ENCODE assay signal across 12 cellular contexts in genomic region chr12:11755311-11755930, GRCh38.
DNase-seq lines count a peak whose midpoint lies in the region; ATAC-seq and TF ChIP-seq lines count a peak whose summit lies in the region.
"Had no signal": no experiment of that assay in that cellular context is flagged by ENCODE, and none has a peak within 500 bp of the region (broad histone marks: within the 10 kb centered on the region; RNA-seq: fewer than 3 reads in every experiment).

No MANE protein-coding gene starts in this region.

- in situ Hi-C loops in ACHN (cut with HindIII; ENCODE audit: low pct_ligation_motif_present, low pct_unique_long_range_greater_than_20kb, low sequenced_read_pairs): no loop called here

- ATAC-seq in heart right ventricle (peak in 2 of 8 donors; percentile 6), right cardiac atrium (no peak), GM21367 (IDR thresholded peaks at IDR 0.05; ENCODE audit: unreplicated experiment) (no peak), left lung (no peak)
- ATAC-seq: natural killer cell had no signal

- no peaks in the 10 kb centered on the region for H3K27me3 ChIP-seq in heart right ventricle
- H3K27me3 ChIP-seq in right cardiac atrium (ENCODE audit: control insufficient read depth, insufficient read depth): no peaks in the 10 kb centered on the region
- no peaks in the 10 kb centered on the region for H3K27me3 ChIP-seq in mucosa of rectum (ENCODE audit: control insufficient read depth in 2 of 2, insufficient read depth in 2 of 2, low read length in 2 of 2)
- H3K27me3 ChIP-seq in uterus: no peaks in the 10 kb centered on the region
- H3K27me3 ChIP-seq in left lung: no peaks in the 10 kb centered on the region

- H3K27ac ChIP-seq in heart right ventricle (peak overlapping the region; percentile 1 to 92 (median 77)), right cardiac atrium (ENCODE audit: low read length) (no peak overlapping the region), mucosa of rectum (ENCODE audit: low read depth in 2 of 2, low read length in 2 of 2) (peak overlapping the region; percentile 12 to 39), uterus (peak overlapping the region; percentile 80 to 88), left lung (peak overlapping the region in 1 of 2 donors; percentile 20)

- no peak for TF ChIP-seq POLR2A in uterus (IDR thresholded peaks at IDR 0.05)

- H3K9ac ChIP-seq in mucosa of rectum (ENCODE audit: low read depth in 1 of 2, low read length in 2 of 2): no peak overlapping the region

- intact Hi-C loops in heart right ventricle (cut with DNase I): loop anchor here in 7 of 10 donors (2.0 to 10.0 kb wide), 6 partner anchors 38 to 107 kb away; no protein-coding TSS in a partner anchor
- intact Hi-C loops in right cardiac atrium (cut with DNase I): no loop called here
- intact Hi-C loops in uterus (cut with DNase I; ENCODE audit: low total_unique reads): no loop called here
- intact Hi-C loops in left lung (cut with DNase I): no loop called here

- WGBS in heart right ventricle, 2 donors: 30 to 39% methylated on average over 5 of the region's 5 CpGs
- 37% methylated on average over 5 of the region's 5 CpGs for WGBS in right cardiac atrium

- TF ChIP-seq CTCF in heart right ventricle (IDR thresholded peaks at IDR 0.05): no peak
- no peak for TF ChIP-seq CTCF in cardiac fibroblast (IDR thresholded peaks at IDR 0.05; ENCODE audit: low read depth, low read length)
- TF ChIP-seq CTCF in uterus (IDR thresholded peaks at IDR 0.05): no peak
- TF ChIP-seq CTCF in left lung (IDR thresholded peaks at IDR 0.05): no peak

- H3K36me3 ChIP-seq in heart right ventricle (peaks cover 0 to 49% (median 0%) of the 10 kb centered on the region in 9 donors), mucosa of rectum (ENCODE audit: control insufficient read depth in 2 of 2, insufficient read depth in 2 of 2, low read length in 2 of 2) (peaks cover 18 to 21% of the 10 kb centered on the region in 2 donors), uterus (no peaks in the 10 kb centered on the region), left lung (peaks cover 0 to 25% of the 10 kb centered on the region in 2 donors)

- DNase-seq in heart right ventricle: no peak
- no peak for DNase-seq in right cardiac atrium
- peak; percentile 41 to 45 for DNase-seq in cardiac fibroblast (ENCODE audit: low read depth in 2 of 2)
- DNase-seq in uterus: no peak
- DNase-seq in left lung: no peak
- no peak for DNase-seq in ACHN
- DNase-seq: activated CD8-positive, alpha-beta memory T cell treated with anti-CD3 and anti-CD28 coated beads, Interleukin-2, amount 50 U/mL, for 48 hours; kidney; natural killer cell; NCI-H2171 had no signal

- H3K9me3 ChIP-seq in heart right ventricle (no peaks in the 10 kb centered on the region), right cardiac atrium (ENCODE audit: control insufficient read depth, low read length) (no peaks in the 10 kb centered on the region), mucosa of rectum (ENCODE audit: control insufficient read depth in 2 of 2, low read length in 2 of 2) (no peaks in the 10 kb centered on the region), uterus (no peaks in the 10 kb centered on the region), left lung (no peaks in the 10 kb centered on the region)

- H3K4me1 ChIP-seq in heart right ventricle: peaks cover 13 to 90% (median 67%) of the 10 kb centered on the region in 9 donors
- peaks cover 11% of the 10 kb centered on the region for H3K4me1 ChIP-seq in right cardiac atrium (ENCODE audit: control insufficient read depth, insufficient read depth, low read length)
- H3K4me1 ChIP-seq in mucosa of rectum (ENCODE audit: control insufficient read depth in 2 of 2, insufficient read depth in 2 of 2, low read length in 2 of 2): peaks cover 15 to 19% of the 10 kb centered on the region in 2 donors
- peaks cover 0 to 13% of the 10 kb centered on the region in 2 donors for H3K4me1 ChIP-seq in uterus
- peaks cover 0 to 88% of the 10 kb centered on the region in 2 donors for H3K4me1 ChIP-seq in left lung

- no peak overlapping the region for H3K4me3 ChIP-seq in heart right ventricle
- H3K4me3 ChIP-seq in right cardiac atrium (ENCODE audit: low read length): no peak overlapping the region
- H3K4me3 ChIP-seq in cardiac fibroblast (replicated peaks in 1 of 2; ENCODE audit: low read depth in 2 of 2, low read length in 2 of 2): no peak overlapping the region
- H3K4me3 ChIP-seq in mucosa of rectum (ENCODE audit: low read length in 2 of 2): no peak overlapping the region
- no peak overlapping the region for H3K4me3 ChIP-seq in uterus
- H3K4me3 ChIP-seq in left lung: no peak overlapping the region

Comparison
In these comparisons a context has a peak if more than half of its experiments do, and no peak if none do; other contexts are left out.
1. intact Hi-C loops: an anchor here in heart right ventricle (2.0 to 10.0 kb wide); none called in right cardiac atrium, uterus and left lung.
2. DNase-seq: peak in cardiac fibroblast (2 of 2); none in heart right ventricle (0 of 2), right cardiac atrium (0 of 3), uterus (0 of 2), left lung (0 of 2) and ACHN (single experiment).